In genomic region chr13:75372517-75372916, GRCh38 we compare ENCODE assay signal across 8 cellular contexts.
A peak's percentile ranks its signal among the peaks of the same experiment; 100 is the strongest.
DNase-seq lines count a peak whose midpoint lies in the region; ATAC-seq and TF ChIP-seq lines count a peak whose summit lies in the region.

No MANE protein-coding gene starts in this region.

- peak; percentile 42 for ATAC-seq in HG02610 (IDR thresholded peaks at IDR 0.05; ENCODE audit: unreplicated experiment)
- peak in 2 of 4 donors; percentile 38 to 47 for ATAC-seq in heart left ventricle
- peak; percentile 76 for ATAC-seq in sciatic nerve

- no TSS peak for BruUV-seq in A673 (replicated peaks; lab: Mats Ljungman, UMichigan)

- POLR2A ChIA-PET in A673 (lab: Charles Lee; ENCODE audit: low non-redundant PET) = interaction anchor here (0.6 kb wide), 1 partner anchor 1379 kb away, joined by 3 read pairs; no protein-coding TSS in a partner anchor

- no peak overlapping the region for H3K27ac ChIP-seq in A673 (ENCODE audit: low read depth, low read length, poor library complexity, severe bottlenecking)
- H3K27ac ChIP-seq in VCaP = no peak overlapping the region
- H3K27ac ChIP-seq in heart left ventricle = peak overlapping the region; percentile 2 to 71 (median 58)

- TF ChIP-seq POLR2A in NB4 (IDR thresholded peaks at IDR 0.05; ENCODE audit: extremely low read depth, insufficient read length) (no peak), heart left ventricle (IDR thresholded peaks at IDR 0.05) (no peak)

- H3K27me3 ChIP-seq in A673 (replicated peaks; ENCODE audit: insufficient read depth, low read depth, low read length, poor library complexity) (no peaks in the 10 kb centered on the region), heart left ventricle (no peaks in the 10 kb centered on the region)

- no peaks in the 10 kb centered on the region for H3K9me3 ChIP-seq in A673 (ENCODE audit: low read depth, low read length, poor library complexity, severe bottlenecking)
- no peaks in the 10 kb centered on the region for H3K9me3 ChIP-seq in heart left ventricle

- TF ChIP-seq CTCF in A673 (conservative IDR thresholded peaks at IDR 0.05; ENCODE audit: low read depth, low read length) (peak; percentile 68), GM12872 (IDR thresholded peaks at IDR 0.05; ENCODE audit: insufficient read depth, low read depth, low read length) (peak; percentile 63), NB4 (IDR thresholded peaks at IDR 0.05; ENCODE audit: low read depth, low read length) (peak; percentile 59), VCaP (conservative IDR thresholded peaks at IDR 0.05) (peak; percentile 83), heart left ventricle (IDR thresholded peaks at IDR 0.05) (peak; percentile 64 to 87 (median 76))

- H3K4me3 ChIP-seq in A673 (ENCODE audit: low read depth, low read length, poor library complexity, severe bottlenecking) (no peak overlapping the region), NB4 (ENCODE audit: low read depth, low read length) (no peak overlapping the region), heart left ventricle (peak overlapping the region in 1 of 12 donors; percentile 9)

- H3K36me3 ChIP-seq in A673 (ENCODE audit: insufficient read depth, low read length, poor library complexity, severe bottlenecking) = no peaks in the 10 kb centered on the region
- no peaks in the 10 kb centered on the region for H3K36me3 ChIP-seq in heart left ventricle

- intact Hi-C loops in A673 (cut with micrococcal nuclease; ENCODE audit: unreplicated experiment) (loop anchor here (2.0 to 5.0 kb wide), 2 partner anchors 110 to 176 kb away; partner anchors contain the start of genes TBC1D4 and UCHL3), heart left ventricle (cut with DNase I) (loop anchor here in 9 of 10 donors (1.0 to 10.0 kb wide), 8 partner anchors 50 to 180 kb away; partner anchors contain the start of genes TBC1D4 (in 8 of the 9), UCHL3 (in 5 of the 9) and COMMD6 (in 1 of the 9)), sciatic nerve (cut with DNase I) (no loop called here)

- DNase-seq in A673 (ENCODE audit: low spot score) (peak; percentile 60), NB4 (ENCODE audit: low read depth) (peak; percentile 51), heart left ventricle (peak in 1 of 5 donors; percentile 25), sciatic nerve (ENCODE audit: low spot score) (no peak), ureter (ENCODE audit: low spot score) (no peak)

- WGBS in heart left ventricle, 4 donors = 14 to 22% (median 19%) methylated on average over 1 of the region's 1 CpG

- CTCF ChIA-PET in A673 (lab: Charles Lee) = no interaction called here

- H3K4me1 ChIP-seq in A673 (ENCODE audit: insufficient read depth, low read length, poor library complexity, severe bottlenecking) = no peaks in the 10 kb centered on the region
- peaks cover 4 to 51% (median 25%) of the 10 kb centered on the region in 12 donors for H3K4me1 ChIP-seq in heart left ventricle

Comparison
In these comparisons a context has a peak if more than half of its experiments do, and no peak if none do; other contexts are left out.
1. DNase-seq: peak in A673 (single experiment) and NB4 (single experiment); none in sciatic nerve (single experiment) and ureter (single experiment).
2. H3K27ac ChIP-seq: peak in heart left ventricle (12 of 12); none in A673 (single experiment) and VCaP (single experiment).
3. Peak in every context shown above with its lines, with median percentiles within 50 percentile points of each other: CTCF ChIP-seq.